ENCODE assay signal across 9 cellular contexts in genomic region chr6:170280689-170281045, GRCh38. TPM values are rescaled to one million over a fixed set of nuclear protein-coding genes. Genes with fewer than 3 reads are reported as not detected.
DNase-seq lines count a peak whose midpoint lies in the region; ATAC-seq and TF ChIP-seq lines count a peak whose summit lies in the region.
"Had no signal": no experiment of that assay in that cellular context is flagged by ENCODE, and none has a peak within 500 bp of the region (broad histone marks: within the 10 kb centered on the region; RNA-seq: fewer than 3 reads in every experiment).

No MANE protein-coding gene starts in this region.

- peaks cover 0 to 20% (median 2%) of the 10 kb centered on the region in 4 donors for H3K4me1 ChIP-seq in right lobe of liver

- intact Hi-C loops in right lobe of liver (cut with DNase I): loop anchor here in 1 of 2 donors (10.0 kb wide), 2 partner anchors 56 to 106 kb away; no protein-coding TSS in a partner anchor

- H3K4me3 ChIP-seq in right lobe of liver: peak overlapping the region in 2 of 3 donors; percentile 10 to 31

- peaks cover 2% of the 10 kb centered on the region for H3K36me3 Mint-ChIP-seq in T-helper 17 cell (ENCODE audit: low read depth)

- H3K9me3 ChIP-seq in T-helper 17 cell (ENCODE audit: control insufficient read depth, low read length, poor library complexity, severe bottlenecking) (no peaks in the 10 kb centered on the region), right lobe of liver (no peaks in the 10 kb centered on the region)

- H3K27ac ChIP-seq in 22Rv1 (peak overlapping the region; percentile 65), right lobe of liver (no peak overlapping the region), substantia nigra (ENCODE audit: low read depth, low read length, poor library complexity, severe bottlenecking) (no peak overlapping the region)

- WGBS in right lobe of liver (ENCODE audit: insufficient coverage, low coverage, low lambda C conversion rate, missing lambda C conversion rate): 63% methylated on average over 23 of the region's 23 CpGs

- ATAC-seq in GM19035 (IDR thresholded peaks at IDR 0.05; ENCODE audit: unreplicated experiment) (peak; percentile 30), T-helper 17 cell (peak; percentile 67), right lobe of liver (no peak), GM19463 (IDR thresholded peaks at IDR 0.05; ENCODE audit: unreplicated experiment) (no peak)

- DNase-seq in T-helper 17 cell (no peak), right lobe of liver (no peak), substantia nigra (lab: John Stamatoyannopoulos, UW) (no peak), COLO829 (ENCODE audit: low spot score) (no peak), NCI-H1694 treated with DMSO at 0.1 percent for 48 hours (lab: John Stamatoyannopoulos, UW) (no peak)
- DNase-seq: activated CD4-positive, alpha-beta T cell treated with anti-CD3 and anti-CD28 coated beads, Interleukin-2, amount 50 U/mL, for 1 hour had no signal

- peaks cover 12% of the 10 kb centered on the region for H3K4me1 Mint-ChIP-seq in T-helper 17 cell

- H3K27me3 ChIP-seq in right lobe of liver: no peaks in the 10 kb centered on the region

- no peak for TF ChIP-seq POLR2A in right lobe of liver (IDR thresholded peaks at IDR 0.05)

- TF ChIP-seq CTCF in 22Rv1 (IDR thresholded peaks at IDR 0.05) (peak; percentile 26; the same call in 1 of the 2 replicates), right lobe of liver (IDR thresholded peaks at IDR 0.05) (no peak)

- peaks cover 21% of the 10 kb centered on the region for H3K27me3 Mint-ChIP-seq in T-helper 17 cell

- H3K36me3 ChIP-seq in right lobe of liver: no peaks in the 10 kb centered on the region

- H3K27ac Mint-ChIP-seq in T-helper 17 cell: peak overlapping the region; percentile 27

- peak overlapping the region; percentile 3 for H3K4me3 Mint-ChIP-seq in T-helper 17 cell

RNA-seq across cellular contexts. Expression of gene DLL1, which starts 10.2 kb away (rescaled TPM):
- 1 to 10 TPM; 1.3 to 2.7 TPM for total RNA-seq in T-helper 17 cell
- 1 to 10 TPM; 2.0 to 9.6 (median 3.4) TPM for total RNA-seq in right lobe of liver

RNA-seq across cellular contexts. Expression of gene FAM120B, which starts 25.9 kb away (rescaled TPM):
- total RNA-seq in T-helper 17 cell: 10 to 100 TPM; 25.1 to 28.1 TPM
- 10 to 100 TPM in 5 of 6 experiments, 1 to 10 TPM in 1; 9.5 to 15.7 (median 13.1) TPM for total RNA-seq in right lobe of liver

Comparison
In these comparisons a context has a peak if more than half of its experiments do, and no peak if none do; other contexts are left out.
1. ATAC-seq: peak in GM19035 (single experiment) and T-helper 17 cell (single experiment); none in right lobe of liver (0 of 4) and GM19463 (single experiment).